ENCODE assay signal across 2 cellular contexts in genomic region chr2:42110287-42110973, GRCh38.
TF ChIP-seq lines count a peak whose summit lies in the region.

No MANE protein-coding gene starts in this region.

TF ChIP-seq in A549, 52 proteins besides CTCF, POLR2A, EP300 and RAD21:
- no peak for TF ChIP-seq ESRRA (IDR thresholded peaks at IDR 0.05; ENCODE audit: borderline replicate concordance, low read length)
- no peak for TF ChIP-seq NR3C1 (IDR thresholded peaks at IDR 0.05)
- no peak for TF ChIP-seq USF2 (IDR thresholded peaks at IDR 0.05)
- no peak for TF ChIP-seq HES2 (IDR thresholded peaks at IDR 0.05)
- TF ChIP-seq POLR2AphosphoS2 (conservative IDR thresholded peaks at IDR 0.05; ENCODE audit: low read length), result no peak
- TF ChIP-seq RNF2 (IDR thresholded peaks at IDR 0.05; ENCODE audit: borderline replicate concordance, low read depth), result no peak
- no peak for TF ChIP-seq MAFK (IDR thresholded peaks at IDR 0.05; ENCODE audit: partially characterized antibody)
- TF ChIP-seq ZFP36 (IDR thresholded peaks at IDR 0.05; ENCODE audit: borderline replicate concordance, partially characterized antibody), result no peak
- no peak for TF ChIP-seq FOSL2 (IDR thresholded peaks at IDR 0.05)
- TF ChIP-seq FOSL2 (CRISPR knock-in tag; IDR thresholded peaks at IDR 0.05), result no peak
- no peak for TF ChIP-seq BCL3 (IDR thresholded peaks at IDR 0.05)
- no peak for TF ChIP-seq CBX2 (IDR thresholded peaks at IDR 0.05; ENCODE audit: borderline replicate concordance, low read depth)
- TF ChIP-seq SREBF2 (IDR thresholded peaks at IDR 0.05), result no peak
- no peak for TF ChIP-seq JUNB (IDR thresholded peaks at IDR 0.05)
- TF ChIP-seq MAZ (IDR thresholded peaks at IDR 0.05; ENCODE audit: borderline replicate concordance, low read depth, low read length), result no peak
- no peak for TF ChIP-seq GATA3 (IDR thresholded peaks at IDR 0.05; ENCODE audit: borderline replicate concordance)
- TF ChIP-seq REST (IDR thresholded peaks at IDR 0.05), result no peak
- TF ChIP-seq FOXS1 (CRISPR knock-in tag; IDR thresholded peaks at IDR 0.05), result no peak
- no peak for TF ChIP-seq CBX8 (IDR thresholded peaks at IDR 0.05)

TF ChIP-seq in IMR-90, 13 proteins besides CTCF, POLR2A, EP300 and RAD21:
- TF ChIP-seq BHLHE40 (IDR thresholded peaks at IDR 0.05; ENCODE audit: low read depth, low read length) (no peak), USF2 (IDR thresholded peaks at IDR 0.05; ENCODE audit: low read depth, low read length) (no peak), CHD1 (IDR thresholded peaks at IDR 0.05; ENCODE audit: low read depth, low read length) (no peak), FOS (IDR thresholded peaks at IDR 0.05; ENCODE audit: low read depth, low read length) (no peak), MAZ (IDR thresholded peaks at IDR 0.05; ENCODE audit: borderline replicate concordance, low read depth, low read length) (no peak), RCOR1 (IDR thresholded peaks at IDR 0.05; ENCODE audit: insufficient replicate concordance, low read length) (no peak), RFX5 (IDR thresholded peaks at IDR 0.05; ENCODE audit: low read depth, low read length) (no peak), SMC3 (IDR thresholded peaks at IDR 0.05; ENCODE audit: low read depth, low read length) (no peak), MXI1 (IDR thresholded peaks at IDR 0.05; ENCODE audit: borderline replicate concordance, low read depth, low read length) (no peak), MAFK (IDR thresholded peaks at IDR 0.05; ENCODE audit: low read depth, low read length) (no peak), ELK1 (IDR thresholded peaks at IDR 0.05; ENCODE audit: borderline replicate concordance, low read depth, low read length) (no peak), NFE2L2 (IDR thresholded peaks at IDR 0.05; ENCODE audit: low read depth, low read length) (no peak)
